Comparison of ENCODE assay signal across 21 cellular contexts in the genomic region with DNA sequence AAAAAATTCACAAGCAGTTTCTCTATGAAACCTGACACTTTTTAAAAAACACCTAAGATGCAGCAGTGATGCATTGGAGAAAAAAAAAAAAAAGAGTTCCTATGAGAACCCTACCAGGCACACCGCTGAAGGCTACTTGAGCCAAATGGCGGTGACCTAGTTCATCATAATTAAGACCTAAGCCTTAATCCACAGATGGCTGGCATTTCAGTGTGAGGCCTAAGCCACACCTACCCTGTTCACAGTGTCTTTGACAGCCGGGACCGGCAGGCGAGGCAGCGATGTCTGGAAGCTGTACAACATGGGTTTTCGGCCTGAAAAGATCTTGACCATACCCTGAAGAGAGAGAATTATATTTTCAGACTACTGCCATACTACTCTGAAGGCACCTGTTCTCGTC.
"Had no signal": no experiment of that assay in that cellular context is flagged by ENCODE, and none has a peak within 500 bp of the region (broad histone marks: within the 10 kb centered on the region; RNA-seq: fewer than 3 reads in every experiment).

No MANE protein-coding gene starts in this region.

- H3K27me3 Mint-ChIP-seq: activated B cell treated with CpG ODN at 0.5 μM for 24 hours; activated CD4-positive, alpha-beta T cell treated with anti-CD3 and anti-CD28 coated beads, Interleukin-2, amount 10 ng/mL, durations not matched to agents 24 days and 14 days; activated naive CD8-positive, alpha-beta T cell treated with anti-CD3 and anti-CD28 coated beads for 36 hours; activated T-helper 17 cell treated with anti-CD3 and anti-CD28 coated beads, Interleukin-2, amount 50 U/mL, for 72 hours; IgD-negative memory B cell had no signal

- H3K4me3 Mint-ChIP-seq: activated B cell treated with CpG ODN at 0.5 μM for 24 hours; activated CD4-positive, alpha-beta T cell treated with anti-CD3 and anti-CD28 coated beads, Interleukin-2, amount 10 ng/mL, durations not matched to agents 24 days and 14 days; activated naive CD4-positive, alpha-beta T cell treated with anti-CD3 and anti-CD28 coated beads for 36 hours; activated naive CD8-positive, alpha-beta T cell treated with anti-CD3 and anti-CD28 coated beads for 36 hours; activated T-helper 17 cell treated with anti-CD3 and anti-CD28 coated beads, Interleukin-2, amount 50 U/mL, for 72 hours; IgD-negative memory B cell had no signal

- H3K4me1 Mint-ChIP-seq: activated B cell treated with CpG ODN at 0.5 μM for 24 hours; activated CD4-positive, alpha-beta T cell treated with anti-CD3 and anti-CD28 coated beads, Interleukin-2, amount 10 ng/mL, durations not matched to agents 24 days and 14 days; activated naive CD8-positive, alpha-beta T cell treated with anti-CD3 and anti-CD28 coated beads for 36 hours; activated T-helper 17 cell treated with anti-CD3 and anti-CD28 coated beads, Interleukin-2, amount 50 U/mL, for 72 hours; IgD-negative memory B cell had no signal

- ATAC-seq: activated T-helper 17 cell treated with anti-CD3 and anti-CD28 coated beads, Interleukin-2, amount 50 U/mL, for 72 hours; PC-3; SK-N-SH treated with all-trans-retinoic acid at 6 μM for 48 hours had no signal

- H3K9me3 Mint-ChIP-seq: activated B cell treated with CpG ODN at 0.5 μM for 24 hours; activated CD4-positive, alpha-beta T cell treated with anti-CD3 and anti-CD28 coated beads, Interleukin-2, amount 10 ng/mL, durations not matched to agents 24 days and 14 days; activated naive CD4-positive, alpha-beta T cell treated with anti-CD3 and anti-CD28 coated beads for 36 hours; activated naive CD8-positive, alpha-beta T cell treated with anti-CD3 and anti-CD28 coated beads for 36 hours; activated T-helper 17 cell treated with anti-CD3 and anti-CD28 coated beads, Interleukin-2, amount 50 U/mL, for 72 hours; IgD-negative memory B cell had no signal

- DNase-seq: activated B cell treated with CpG ODN at 0.5 μM for 24 hours; activated CD4-positive, alpha-beta T cell treated with anti-CD3 and anti-CD28 coated beads for 1 hour; activated CD4-positive, alpha-beta T cell treated with anti-CD3 and anti-CD28 coated beads, Interleukin-2, amount 10 ng/mL, durations not matched to agents 24 days and 14 days; activated CD4-positive, alpha-beta T cell treated with anti-CD3 and anti-CD28 coated beads, Interleukin-2, amount 50 U/mL, for 48 hours; activated gamma-delta T cell; activated naive CD4-positive, alpha-beta T cell treated with anti-CD3 and anti-CD28 coated beads for 36 hours; activated naive CD8-positive, alpha-beta T cell treated with anti-CD3 and anti-CD28 coated beads for 36 hours; activated T-cell treated with anti-CD3 and anti-CD28 coated beads for 4 hours; activated T-cell treated with anti-CD3 and anti-CD28 coated beads, Interleukin-2, amount 50 U/mL, for 48 hours; anterior cingulate cortex; NCI-H1092; NCI-H1930; NCI-H446; NCI-H526 treated with DMSO at 0.1 percent for 48 hours; PC-3; SHP77; SW 1271; T-helper 9 cell had no signal

- H3K36me3 Mint-ChIP-seq: activated naive CD8-positive, alpha-beta T cell treated with anti-CD3 and anti-CD28 coated beads for 36 hours had no signal

- H3K27ac Mint-ChIP-seq: activated B cell treated with CpG ODN at 0.5 μM for 24 hours; activated CD4-positive, alpha-beta T cell treated with anti-CD3 and anti-CD28 coated beads, Interleukin-2, amount 10 ng/mL, durations not matched to agents 24 days and 14 days; activated naive CD4-positive, alpha-beta T cell treated with anti-CD3 and anti-CD28 coated beads for 36 hours; activated naive CD8-positive, alpha-beta T cell treated with anti-CD3 and anti-CD28 coated beads for 36 hours; activated T-helper 17 cell treated with anti-CD3 and anti-CD28 coated beads, Interleukin-2, amount 50 U/mL, for 72 hours; IgD-negative memory B cell had no signal
